Comparison of ENCODE assay signal across 1 cellular context in the genomic region with DNA sequence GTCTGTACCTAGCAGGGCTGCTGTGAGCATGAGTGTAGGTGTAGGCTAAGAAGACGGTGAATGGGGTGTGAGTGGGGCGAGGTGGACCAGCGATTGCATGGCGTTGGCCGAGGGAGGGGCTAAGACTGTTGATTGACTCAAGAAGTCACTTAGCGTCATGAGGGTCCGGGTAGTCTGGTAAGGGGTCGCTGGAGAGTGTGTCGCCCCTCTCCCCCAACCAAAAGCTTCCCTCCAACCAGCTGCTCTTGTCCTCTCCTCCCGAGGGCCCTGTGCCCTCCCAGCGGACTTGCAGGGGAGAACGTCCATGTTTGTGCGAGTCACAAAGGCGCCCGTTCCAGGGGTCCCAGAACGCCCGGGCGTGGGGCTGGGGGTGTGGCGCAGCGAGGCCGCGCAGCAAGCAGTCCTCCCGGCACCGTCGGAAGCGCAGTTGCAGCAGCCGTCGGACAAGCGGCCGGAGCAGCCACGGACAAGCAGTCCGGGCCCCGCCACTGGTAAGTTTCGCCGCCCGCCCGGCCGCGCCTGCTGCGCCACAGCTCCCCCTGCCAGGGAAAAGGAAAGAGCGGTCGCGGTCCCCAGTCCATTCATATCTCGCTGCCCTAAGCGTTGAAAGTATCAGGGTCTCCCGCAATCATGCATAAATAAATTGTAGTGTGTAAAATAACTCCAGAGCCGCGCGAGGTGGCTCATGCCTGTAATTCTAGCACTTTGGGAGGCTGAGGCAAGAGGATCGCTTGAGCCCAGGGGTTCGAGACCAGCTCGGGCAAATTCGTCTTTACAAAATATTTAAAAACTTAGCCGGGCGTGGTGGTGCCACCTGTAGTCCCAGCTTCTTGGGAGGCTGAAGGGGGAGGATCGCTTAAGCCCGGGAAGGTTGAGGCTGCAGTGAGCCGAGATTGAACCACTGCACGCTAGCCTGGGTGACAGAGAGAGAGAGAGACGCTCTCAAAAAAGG.
TF ChIP-seq lines count a peak whose summit lies in the region.

A gene (plus strand): TSS at position 373 of the 952 bp plus-strand sequence. CDS start 5,968 bp downstream, outside the sequence.

TF ChIP-seq in A549, 52 proteins besides CTCF, POLR2A, EP300 and RAD21 (continued from another document):
- TF ChIP-seq CHD4 (IDR thresholded peaks at IDR 0.05; ENCODE audit: borderline replicate concordance) (no peak), GATA3 (IDR thresholded peaks at IDR 0.05; ENCODE audit: borderline replicate concordance) (no peak), FOSL2 (IDR thresholded peaks at IDR 0.05) (no peak), FOSL2 (CRISPR knock-in tag; IDR thresholded peaks at IDR 0.05) (no peak), KDM5A (IDR thresholded peaks at IDR 0.05) (no peak)
TF ChIP-seq in A549: peak in this region for 4.
